Comparison of ENCODE assay signal across 8 cellular contexts in the genomic region with DNA sequence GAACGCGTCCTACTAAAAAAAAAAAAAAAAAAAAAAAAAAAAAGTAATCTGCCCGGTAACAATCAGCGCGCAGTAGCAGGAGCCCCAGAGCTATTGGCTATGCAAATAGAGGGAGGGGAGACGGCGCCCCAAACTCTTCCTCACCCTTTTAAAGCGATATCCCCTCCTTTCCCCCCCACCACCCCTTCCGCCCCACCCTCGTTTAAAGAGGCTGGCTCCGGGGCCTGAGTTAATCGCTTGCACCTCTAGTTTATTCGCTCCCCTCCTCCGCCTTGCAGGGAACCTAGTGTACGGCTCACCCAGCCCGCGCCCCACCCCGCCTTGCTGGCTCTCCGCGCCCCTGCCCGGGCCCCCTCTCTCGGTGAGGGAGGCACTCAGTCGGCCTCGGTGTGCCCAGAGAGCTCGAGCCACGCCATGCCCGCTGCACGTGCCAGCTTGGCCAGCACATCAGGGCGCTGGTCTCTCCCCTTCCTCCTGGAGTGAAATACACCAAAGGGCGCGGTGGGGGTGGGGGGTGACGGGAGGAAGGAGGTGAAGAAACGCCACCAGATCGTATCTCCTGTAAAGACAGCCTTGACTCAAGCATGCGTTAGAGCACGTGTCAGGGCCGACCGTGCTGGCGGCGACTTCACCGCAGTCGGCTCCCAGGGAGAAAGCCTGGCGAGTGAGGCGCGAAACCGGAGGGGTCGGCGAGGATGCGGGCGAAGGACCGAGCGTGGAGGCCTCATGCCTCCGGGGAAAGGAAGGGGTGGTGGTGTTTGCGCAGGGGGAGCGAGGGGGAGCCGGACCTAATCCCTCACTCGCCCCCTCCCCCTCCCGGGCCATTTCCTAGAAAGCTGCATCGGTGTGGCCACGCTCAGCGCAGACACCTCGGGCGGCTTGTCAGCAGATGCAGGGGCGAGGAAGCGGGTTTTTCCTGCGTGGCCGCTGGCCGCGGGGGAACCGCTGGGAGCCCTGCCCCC.
DNase-seq lines count a peak whose midpoint lies in the region; ATAC-seq and TF ChIP-seq lines count a peak whose summit lies in the region.

No MANE protein-coding gene starts in this region.

- TF ChIP-seq CTCF in OCI-LY3 (IDR thresholded peaks at IDR 0.05; ENCODE audit: low read depth, low read length) (no peak), foreskin fibroblast (IDR thresholded peaks at IDR 0.05; ENCODE audit: low read depth, low read length) (no peak)

- DNase-seq in activated effector memory CD4-positive, alpha-beta T cell treated with Interleukin-2 at 50 U/mL for 16 hours: peak; percentile 88
- DNase-seq in foreskin fibroblast: peak; percentile 56 to 84
- DNase-seq in nucleus accumbens (lab: John Stamatoyannopoulos, UW): peak in 36 of 56 donors; percentile 16 to 80 (median 56)
- peak in 15 of 49 donors; percentile 36 to 72 (median 53) for DNase-seq in substantia nigra (lab: John Stamatoyannopoulos, UW)
- DNase-seq in cerebellar nuclear complex (lab: John Stamatoyannopoulos, UW): no peak

- peaks cover 30% of the 10 kb centered on the region for H3K4me1 ChIP-seq in OCI-LY3 (ENCODE audit: low read length)

- no peak overlapping the region for H2AFZ ChIP-seq in OCI-LY3 (ENCODE audit: low read depth, low read length)

- ATAC-seq in GM18498 (IDR thresholded peaks at IDR 0.05; ENCODE audit: unreplicated experiment): peak; percentile 51
- peak; percentile 57 for ATAC-seq in HG02678 (IDR thresholded peaks at IDR 0.05; ENCODE audit: unreplicated experiment)

- peak overlapping the region; percentile 99 for H3K9ac ChIP-seq in OCI-LY3 (ENCODE audit: low read length)

- peaks cover 15% of the 10 kb centered on the region for H4K20me1 ChIP-seq in OCI-LY3 (ENCODE audit: insufficient read depth, low read length)

- peaks cover 35% of the 10 kb centered on the region for H3K36me3 ChIP-seq in OCI-LY3 (replicated peaks; ENCODE audit: low read depth, low read length)

- H3K4me2 ChIP-seq in OCI-LY3 (ENCODE audit: low read length): peak overlapping the region; percentile 92

- H3K27ac ChIP-seq in OCI-LY3 (ENCODE audit: low read length) (peak overlapping the region; percentile 86), substantia nigra (ENCODE audit: low read depth, low read length, poor library complexity, severe bottlenecking) (peak overlapping the region; percentile 38)

- no peaks in the 10 kb centered on the region for H3K9me3 ChIP-seq in OCI-LY3 (ENCODE audit: insufficient read depth, low read length)

- peaks cover 63% of the 10 kb centered on the region for H3K79me2 ChIP-seq in OCI-LY3 (ENCODE audit: low read length)

- H3K4me3 ChIP-seq in OCI-LY3 (ENCODE audit: low read length) (peak overlapping the region; percentile 93), foreskin fibroblast (ENCODE audit: low read depth in 1 of 2, low read length in 2 of 2) (peak overlapping the region in 1 of 2 donors; percentile 17)

- H3K27me3 ChIP-seq in OCI-LY3 (ENCODE audit: low read depth, low read length): no peaks in the 10 kb centered on the region

Comparison
In these comparisons a context has a peak if more than half of its experiments do, and no peak if none do; other contexts are left out.
1. DNase-seq: peak in activated effector memory CD4-positive, alpha-beta T cell treated with Interleukin-2 at 50 U/mL for 16 hours (single experiment), foreskin fibroblast (2 of 2) and nucleus accumbens (36 of 56); none in cerebellar nuclear complex (0 of 2).